Comparison of ENCODE assay signal across 17 cellular contexts in the genomic region with DNA sequence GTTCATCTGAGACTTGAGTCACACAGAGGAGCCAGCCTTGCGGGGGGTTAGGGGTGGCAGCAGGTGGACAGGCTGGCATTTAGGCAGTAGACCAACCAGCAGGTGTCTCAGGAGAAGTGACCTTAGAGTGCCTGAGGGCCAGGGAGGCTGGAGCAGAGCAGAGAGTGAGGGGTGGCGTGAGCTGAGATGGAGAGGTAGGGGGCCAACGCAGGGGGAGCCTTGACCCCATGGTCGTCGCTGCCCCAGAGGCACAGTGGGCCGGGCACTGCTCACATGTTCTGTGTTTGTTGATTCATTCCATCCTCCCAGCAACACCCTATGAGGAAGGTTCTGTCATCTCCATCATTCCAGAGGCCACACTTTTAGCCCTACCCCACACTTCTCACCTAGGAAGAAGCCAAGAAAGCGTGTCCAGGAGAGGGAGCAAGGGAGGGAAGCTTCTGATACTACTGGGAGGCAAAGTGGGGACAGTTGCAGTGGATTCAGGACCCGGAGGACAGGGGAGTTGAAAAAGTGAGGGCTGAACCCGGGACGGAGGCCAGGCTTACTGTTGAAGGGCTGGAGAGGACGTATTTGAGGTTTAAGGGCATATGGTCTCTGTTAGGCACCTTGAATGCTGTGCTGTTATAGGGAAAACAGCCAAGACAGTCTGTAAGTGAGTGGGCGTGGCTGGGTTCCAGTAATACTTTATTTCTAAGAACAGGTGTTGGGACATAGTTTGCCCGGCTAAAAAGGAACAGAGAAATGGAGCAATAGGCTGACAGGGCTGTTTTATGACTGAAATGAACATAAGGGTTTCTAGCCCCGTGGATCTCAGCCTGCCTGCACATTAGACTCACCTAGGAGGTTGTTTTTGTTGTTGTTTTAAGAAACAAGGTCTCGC. TPM values are rescaled to one million over a fixed set of nuclear protein-coding genes. Genes with fewer than 3 reads are reported as not detected.
A peak's percentile ranks its signal among the peaks of the same experiment; 100 is the strongest.
DNase-seq lines count a peak whose midpoint lies in the region; ATAC-seq and TF ChIP-seq lines count a peak whose summit lies in the region.
"Had no signal": no experiment of that assay in that cellular context is flagged by ENCODE, and none has a peak within 500 bp of the region (broad histone marks: within the 10 kb centered on the region; RNA-seq: fewer than 3 reads in every experiment).

No MANE protein-coding gene starts in this region.

- H3K27me3 ChIP-seq in left lung, result no peaks in the 10 kb centered on the region

- H3K9me3 ChIP-seq in T-helper 17 cell (ENCODE audit: control insufficient read depth, low read length, poor library complexity, severe bottlenecking), result no peaks in the 10 kb centered on the region
- H3K9me3 ChIP-seq in left lung, result no peaks in the 10 kb centered on the region

- H3K27ac Mint-ChIP-seq in activated T-cell treated with anti-CD3 and anti-CD28 coated beads, Interleukin-2, amount 50 U/mL, for 24 hours, result peak overlapping the region; percentile 66
- H3K27ac Mint-ChIP-seq in T-helper 17 cell, result peak overlapping the region; percentile 43
- peak overlapping the region; percentile 35 for H3K27ac Mint-ChIP-seq in stimulated activated effector memory CD8-positive, alpha-beta T cell treated with anti-CD3 and anti-CD28 coated beads, Interleukin-12 subunit alpha, Interleukin-12 subunit beta, amount 100 ng/mL, for 72 hours
- H3K27ac Mint-ChIP-seq: activated CD8-positive, alpha-beta memory T cell treated with anti-CD3 and anti-CD28 coated beads, Interleukin-2, amount 10 ng/mL, durations not matched to agents 7 days and 5 days had no signal

- H3K36me3 ChIP-seq in left lung, result peaks cover 0 to 85% of the 10 kb centered on the region in 2 donors

- peak overlapping the region in 1 of 2 donors; percentile 87 for H3K27ac ChIP-seq in left lung
- H3K27ac ChIP-seq: epithelial cell of prostate, WERI-Rb-1 had no signal

- H3K4me3 Mint-ChIP-seq in activated T-cell treated with anti-CD3 and anti-CD28 coated beads, Interleukin-2, amount 50 U/mL, for 24 hours, result no peak overlapping the region
- H3K4me3 Mint-ChIP-seq in T-helper 17 cell, result peak overlapping the region; percentile 12
- no peak overlapping the region for H3K4me3 Mint-ChIP-seq in stimulated activated effector memory CD8-positive, alpha-beta T cell treated with anti-CD3 and anti-CD28 coated beads, Interleukin-12 subunit alpha, Interleukin-12 subunit beta, amount 100 ng/mL, for 72 hours
- H3K4me3 Mint-ChIP-seq: activated CD8-positive, alpha-beta memory T cell treated with anti-CD3 and anti-CD28 coated beads, Interleukin-2, amount 10 ng/mL, durations not matched to agents 7 days and 5 days had no signal

- no peak for TF ChIP-seq CTCF in left lung (IDR thresholded peaks at IDR 0.05)

- intact Hi-C loops in left lung (cut with DNase I), result no loop called here

- no peaks in the 10 kb centered on the region for H3K9me3 Mint-ChIP-seq in activated T-cell treated with anti-CD3 and anti-CD28 coated beads, Interleukin-2, amount 50 U/mL, for 24 hours
- no peaks in the 10 kb centered on the region for H3K9me3 Mint-ChIP-seq in stimulated activated effector memory CD8-positive, alpha-beta T cell treated with anti-CD3 and anti-CD28 coated beads, Interleukin-12 subunit alpha, Interleukin-12 subunit beta, amount 100 ng/mL, for 72 hours
- H3K9me3 Mint-ChIP-seq: naive B cell had no signal

- H3K36me3 Mint-ChIP-seq in activated T-cell treated with anti-CD3 and anti-CD28 coated beads, Interleukin-2, amount 50 U/mL, for 24 hours (ENCODE audit: low read depth), result peaks cover 90% of the 10 kb centered on the region
- H3K36me3 Mint-ChIP-seq in T-helper 17 cell (ENCODE audit: low read depth), result peaks cover 8% of the 10 kb centered on the region
- H3K36me3 Mint-ChIP-seq in stimulated activated effector memory CD8-positive, alpha-beta T cell treated with anti-CD3 and anti-CD28 coated beads, Interleukin-12 subunit alpha, Interleukin-12 subunit beta, amount 100 ng/mL, for 72 hours, result peaks cover 90% of the 10 kb centered on the region

- H3K4me1 ChIP-seq in left lung, result peaks cover 5 to 31% of the 10 kb centered on the region in 2 donors

- no peak for DNase-seq in activated T-cell treated with anti-CD3 and anti-CD28 coated beads, Interleukin-2, amount 50 U/mL, for 24 hours
- DNase-seq in activated T-cell treated with anti-CD3 and anti-CD28 coated beads for 4 hours (no peak), T-helper 17 cell (no peak), left lung (no peak), G401 (ENCODE audit: low spot score) (no peak), NAMALWA (ENCODE audit: low spot score) (no peak)
- no peak for DNase-seq in stimulated activated effector memory CD8-positive, alpha-beta T cell treated with anti-CD3 and anti-CD28 coated beads, Interleukin-12 subunit alpha, Interleukin-12 subunit beta, amount 100 ng/mL, for 72 hours (ENCODE audit: low spot score in 2 of 2)
- no peak for DNase-seq in stimulated activated naive CD4-positive, alpha-beta T cell treated with Interleukin-2 at 50 U/mL for 16 hours (lab: John Stamatoyannopoulos, UW)
- DNase-seq: activated CD8-positive, alpha-beta memory T cell treated with anti-CD3 and anti-CD28 coated beads, Interleukin-2, amount 10 ng/mL, durations not matched to agents 7 days and 5 days; cerebellar nuclear complex; naive B cell; NCI-H1048; NCI-H2227 treated with DMSO at 0.1 percent for 48 hours; stimulated activated CD4-positive, alpha-beta T cell treated with anti-CD3 and anti-CD28 coated beads, Interleukin-4, amount 100 ng/mL, for 24 hours; WERI-Rb-1 had no signal

- ATAC-seq in T-helper 17 cell, result no peak
- ATAC-seq in left lung, result peak; percentile 87
- ATAC-seq in stimulated activated effector memory CD8-positive, alpha-beta T cell treated with anti-CD3 and anti-CD28 coated beads, Interleukin-12 subunit alpha, Interleukin-12 subunit beta, amount 100 ng/mL, for 72 hours, result no peak
- ATAC-seq: activated CD8-positive, alpha-beta memory T cell treated with anti-CD3 and anti-CD28 coated beads, Interleukin-2, amount 10 ng/mL, durations not matched to agents 7 days and 5 days had no signal

- H3K27me3 Mint-ChIP-seq in activated T-cell treated with anti-CD3 and anti-CD28 coated beads, Interleukin-2, amount 50 U/mL, for 24 hours, result no peaks in the 10 kb centered on the region
- H3K27me3 Mint-ChIP-seq in T-helper 17 cell, result no peaks in the 10 kb centered on the region
- H3K27me3 Mint-ChIP-seq: activated CD8-positive, alpha-beta memory T cell treated with anti-CD3 and anti-CD28 coated beads, Interleukin-2, amount 10 ng/mL, durations not matched to agents 7 days and 5 days; naive B cell had no signal

- H3K4me1 Mint-ChIP-seq in activated T-cell treated with anti-CD3 and anti-CD28 coated beads, Interleukin-2, amount 50 U/mL, for 24 hours (ENCODE audit: low read depth), result peaks cover 17% of the 10 kb centered on the region
- peaks cover 11% of the 10 kb centered on the region for H3K4me1 Mint-ChIP-seq in T-helper 17 cell
- peaks cover 31% of the 10 kb centered on the region for H3K4me1 Mint-ChIP-seq in stimulated activated effector memory CD8-positive, alpha-beta T cell treated with anti-CD3 and anti-CD28 coated beads, Interleukin-12 subunit alpha, Interleukin-12 subunit beta, amount 100 ng/mL, for 72 hours

- H3K4me3 ChIP-seq in left lung, result no peak overlapping the region

- in situ Hi-C loops in G401 (cut with HindIII; ENCODE audit: low sequenced_read_pairs), result no loop called here

RNA-seq across cellular contexts. Expression of a gene that starts 7.3 kb away (rescaled TPM):
- total RNA-seq in T-helper 17 cell, result 10 to 100 TPM; 74.2 to 80.9 TPM
- total RNA-seq in left lung, result 10 to 100 TPM; 34.1 to 50.8 TPM
- total RNA-seq in G401 (2014; rRNA removed; shearing (Covaris generic)), result 49.0 and 73.1 TPM in 2 replicates

RNA-seq across cellular contexts. Expression of a gene that starts 23.6 kb away (rescaled TPM):
- not detected for total RNA-seq in T-helper 17 cell
- not detected for total RNA-seq in left lung
- total RNA-seq in G401 (2014; rRNA removed; shearing (Covaris generic)), result not detected in 2 replicates
- total RNA-seq: activated CD8-positive, alpha-beta memory T cell treated with anti-CD3 and anti-CD28 coated beads, Interleukin-2, amount 10 ng/mL, durations not matched to agents 7 days and 5 days; HT-29 had no signal

RNA-seq across cellular contexts. Expression of a gene that starts 33.1 kb away (rescaled TPM):
- 100 to 1,000 TPM in 1 of 2 donors, 10 to 100 TPM in 1; 85.2 to 100 TPM for total RNA-seq in T-helper 17 cell
- total RNA-seq in left lung, result 10 to 100 TPM; 28.4 to 30.5 TPM
- total RNA-seq in G401 (2014; rRNA removed; shearing (Covaris generic)), result 15.6 and 29.9 TPM in 2 replicates

RNA-seq across cellular contexts. Expression of a gene that starts 33.5 kb away (rescaled TPM):
- total RNA-seq in T-helper 17 cell (10 to 100 TPM; 47.5 to 58.0 TPM), left lung (100 to 1,000 TPM; 161 to 183 TPM)
- 291 and 355 TPM in 2 replicates for total RNA-seq in G401 (2014; rRNA removed; shearing (Covaris generic))

RNA-seq across cellular contexts. Expression of a gene that starts 43.0 kb away (rescaled TPM):
- not detected for total RNA-seq in T-helper 17 cell
- total RNA-seq in left lung, result 10 to 100 TPM; 20.3 to 46.5 TPM
- total RNA-seq in G401 (2014; rRNA removed; shearing (Covaris generic)), result not detected in 2 replicates
- total RNA-seq: activated CD8-positive, alpha-beta memory T cell treated with anti-CD3 and anti-CD28 coated beads, Interleukin-2, amount 10 ng/mL, durations not matched to agents 7 days and 5 days had no signal
